ENCODE assay signal across 22 cellular contexts in genomic region chr4:175716956-175717355, GRCh38.
DNase-seq lines count a peak whose midpoint lies in the region; TF ChIP-seq lines count a peak whose summit lies in the region.
"Had no signal": no experiment of that assay in that cellular context is flagged by ENCODE, and none has a peak within 500 bp of the region (broad histone marks: within the 10 kb centered on the region; RNA-seq: fewer than 3 reads in every experiment).

No MANE protein-coding gene starts in this region.

- DNase-seq in G401 (ENCODE audit: low spot score) = peak; percentile 81
- peak; percentile 55 for DNase-seq in cerebellum (ENCODE audit: low spot score)
- no peak for DNase-seq in NCI-H146 (lab: John Stamatoyannopoulos, UW)
- DNase-seq in T-helper 1 cell = no peak
- DNase-seq in CD4-positive, alpha-beta memory T cell = no peak
- DNase-seq in KG1 (lab: John Stamatoyannopoulos, UW) = no peak
- DNase-seq: AML-193; CD4-positive, alpha-beta T cell; CD8-positive, alpha-beta memory T cell; COR-L47; DMS 273 treated with DMSO at 0.1 percent for 48 hours; DMS153; DMS53; DMS79; DND-41; EL; GF-D8 had no signal

- in situ Hi-C loops in G401 (cut with HindIII; ENCODE audit: low sequenced_read_pairs) = no loop called here

- POLR2A ChIA-PET in CD4-positive, alpha-beta memory T cell (lab: Charles Lee; ENCODE audit: partially characterized antibody) = no interaction called here

- H3K9me3 ChIP-seq in CD4-positive, alpha-beta memory T cell (ENCODE audit: control insufficient read depth in 1 of 2, low read length in 2 of 2) = no peaks in the 10 kb centered on the region
- H3K9me3 ChIP-seq: A549; BLaER1 treated with 17β-estradiol and CSF1 and Interleukin-3, amounts not matched to agents 10 nM and 100 nM had no signal

- H3K4me1 ChIP-seq in CD4-positive, alpha-beta memory T cell (ENCODE audit: insufficient read depth, low read length) = no peaks in the 10 kb centered on the region
- H3K4me1 ChIP-seq: A549; BLaER1 treated with 17β-estradiol and CSF1 and Interleukin-3, amounts not matched to agents 10 nM and 100 nM had no signal

- H3K36me3 Mint-ChIP-seq in brain = peaks cover 28% of the 10 kb centered on the region
- H3K36me3 Mint-ChIP-seq in CD4-positive, alpha-beta memory T cell = no peaks in the 10 kb centered on the region
- H3K36me3 Mint-ChIP-seq: CD8-positive, alpha-beta memory T cell had no signal

- H3K27me3 ChIP-seq in CD4-positive, alpha-beta memory T cell (ENCODE audit: insufficient read depth, low read length) = no peaks in the 10 kb centered on the region
- H3K27me3 ChIP-seq: BLaER1 treated with 17β-estradiol and CSF1 and Interleukin-3, amounts not matched to agents 10 nM and 100 nM had no signal

- H3K4me1 Mint-ChIP-seq in brain = peaks cover 33% of the 10 kb centered on the region
- no peaks in the 10 kb centered on the region for H3K4me1 Mint-ChIP-seq in CD4-positive, alpha-beta memory T cell
- H3K4me1 Mint-ChIP-seq: B cell; CD8-positive, alpha-beta memory T cell had no signal

- no peak overlapping the region for H3K4me3 ChIP-seq in CD4-positive, alpha-beta memory T cell (ENCODE audit: low read length in 2 of 2)
- H3K4me3 ChIP-seq: A549; BLaER1 treated with 17β-estradiol and CSF1 and Interleukin-3, amounts not matched to agents 10 nM and 100 nM had no signal

- CTCF ChIA-PET in CD4-positive, alpha-beta memory T cell (lab: Charles Lee; ENCODE audit: partially characterized antibody) = no interaction called here

- intact Hi-C loops in CD4-positive, alpha-beta memory T cell (cut with micrococcal nuclease) = no loop called here

- peak overlapping the region in 1 of 5 experiments; percentile 16 for H3K4me3 Mint-ChIP-seq in brain
- H3K4me3 Mint-ChIP-seq in CD4-positive, alpha-beta memory T cell = no peak overlapping the region
- H3K4me3 Mint-ChIP-seq: B cell; CD4-positive, alpha-beta T cell; CD8-positive, alpha-beta memory T cell had no signal

- H3K36me3 ChIP-seq in CD4-positive, alpha-beta memory T cell (ENCODE audit: insufficient read depth, low read length) = no peaks in the 10 kb centered on the region
- H3K36me3 ChIP-seq: BLaER1 treated with 17β-estradiol and CSF1 and Interleukin-3, amounts not matched to agents 10 nM and 100 nM had no signal

- TF ChIP-seq CTCF in brain (conservative IDR thresholded peaks at IDR 0.05) = no peak

- H3K27ac Mint-ChIP-seq in brain = peak overlapping the region in 3 of 5 experiments; percentile 27 to 68 (median 38)
- H3K27ac Mint-ChIP-seq in CD4-positive, alpha-beta memory T cell = no peak overlapping the region
- H3K27ac Mint-ChIP-seq: B cell; CD4-positive, alpha-beta T cell; CD8-positive, alpha-beta memory T cell had no signal

- no peak overlapping the region for H3K27ac ChIP-seq in CD4-positive, alpha-beta memory T cell (ENCODE audit: low read depth, low read length)
- H3K27ac ChIP-seq: A549; BLaER1 treated with 17β-estradiol and CSF1 and Interleukin-3, amounts not matched to agents 10 nM and 100 nM; C4-2B had no signal

- peaks cover 3% of the 10 kb centered on the region for H3K27me3 Mint-ChIP-seq in brain
- H3K27me3 Mint-ChIP-seq in CD4-positive, alpha-beta memory T cell = no peaks in the 10 kb centered on the region
- H3K27me3 Mint-ChIP-seq: B cell; CD4-positive, alpha-beta T cell had no signal

- H3K9me3 Mint-ChIP-seq in brain = peaks cover 0 to 14% (median 3%) of the 10 kb centered on the region in 5 experiments
- peaks cover 0 to 9% (median 0%) of the 10 kb centered on the region in 8 donors for H3K9me3 Mint-ChIP-seq in CD4-positive, alpha-beta memory T cell
- H3K9me3 Mint-ChIP-seq: CD4-positive, alpha-beta T cell had no signal

Comparison
In these comparisons a context has a peak if more than half of its experiments do, and no peak if none do; other contexts are left out.
1. DNase-seq: peak in G401 (single experiment) and cerebellum (single experiment); none in NCI-H146 (single experiment), T-helper 1 cell (0 of 5), CD4-positive, alpha-beta memory T cell (0 of 5) and KG1 (single experiment).
2. H3K27ac Mint-ChIP-seq: peak in brain (3 of 5); none in CD4-positive, alpha-beta memory T cell (0 of 7).